ENCODE assay signal across 1 cellular context in the genomic region with DNA sequence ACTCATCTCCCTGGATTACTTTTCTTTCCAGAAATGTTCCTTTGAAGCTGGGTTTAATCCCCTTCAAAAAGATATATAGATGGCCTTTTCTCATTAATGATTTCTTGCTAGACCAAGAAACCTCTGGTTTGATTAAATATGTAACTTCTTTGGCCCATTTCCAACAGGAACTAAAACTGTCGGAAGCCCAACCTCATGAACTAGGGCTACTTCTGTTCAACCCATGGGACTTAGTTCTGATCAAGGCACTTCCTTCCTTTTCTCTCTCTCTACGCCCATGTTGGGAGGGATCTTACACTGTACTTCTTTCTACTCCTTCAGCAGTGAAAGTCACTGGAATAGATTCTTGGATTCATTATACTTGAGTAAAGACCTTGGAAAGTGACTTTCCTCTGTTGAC.
TF ChIP-seq lines count a peak whose summit lies in the region.

No MANE protein-coding gene starts in this region.

TF ChIP-seq in HepG2, 621 proteins besides CTCF, POLR2A, EP300 and RAD21 (continued from another document):
- TF ChIP-seq, protein P1, sequence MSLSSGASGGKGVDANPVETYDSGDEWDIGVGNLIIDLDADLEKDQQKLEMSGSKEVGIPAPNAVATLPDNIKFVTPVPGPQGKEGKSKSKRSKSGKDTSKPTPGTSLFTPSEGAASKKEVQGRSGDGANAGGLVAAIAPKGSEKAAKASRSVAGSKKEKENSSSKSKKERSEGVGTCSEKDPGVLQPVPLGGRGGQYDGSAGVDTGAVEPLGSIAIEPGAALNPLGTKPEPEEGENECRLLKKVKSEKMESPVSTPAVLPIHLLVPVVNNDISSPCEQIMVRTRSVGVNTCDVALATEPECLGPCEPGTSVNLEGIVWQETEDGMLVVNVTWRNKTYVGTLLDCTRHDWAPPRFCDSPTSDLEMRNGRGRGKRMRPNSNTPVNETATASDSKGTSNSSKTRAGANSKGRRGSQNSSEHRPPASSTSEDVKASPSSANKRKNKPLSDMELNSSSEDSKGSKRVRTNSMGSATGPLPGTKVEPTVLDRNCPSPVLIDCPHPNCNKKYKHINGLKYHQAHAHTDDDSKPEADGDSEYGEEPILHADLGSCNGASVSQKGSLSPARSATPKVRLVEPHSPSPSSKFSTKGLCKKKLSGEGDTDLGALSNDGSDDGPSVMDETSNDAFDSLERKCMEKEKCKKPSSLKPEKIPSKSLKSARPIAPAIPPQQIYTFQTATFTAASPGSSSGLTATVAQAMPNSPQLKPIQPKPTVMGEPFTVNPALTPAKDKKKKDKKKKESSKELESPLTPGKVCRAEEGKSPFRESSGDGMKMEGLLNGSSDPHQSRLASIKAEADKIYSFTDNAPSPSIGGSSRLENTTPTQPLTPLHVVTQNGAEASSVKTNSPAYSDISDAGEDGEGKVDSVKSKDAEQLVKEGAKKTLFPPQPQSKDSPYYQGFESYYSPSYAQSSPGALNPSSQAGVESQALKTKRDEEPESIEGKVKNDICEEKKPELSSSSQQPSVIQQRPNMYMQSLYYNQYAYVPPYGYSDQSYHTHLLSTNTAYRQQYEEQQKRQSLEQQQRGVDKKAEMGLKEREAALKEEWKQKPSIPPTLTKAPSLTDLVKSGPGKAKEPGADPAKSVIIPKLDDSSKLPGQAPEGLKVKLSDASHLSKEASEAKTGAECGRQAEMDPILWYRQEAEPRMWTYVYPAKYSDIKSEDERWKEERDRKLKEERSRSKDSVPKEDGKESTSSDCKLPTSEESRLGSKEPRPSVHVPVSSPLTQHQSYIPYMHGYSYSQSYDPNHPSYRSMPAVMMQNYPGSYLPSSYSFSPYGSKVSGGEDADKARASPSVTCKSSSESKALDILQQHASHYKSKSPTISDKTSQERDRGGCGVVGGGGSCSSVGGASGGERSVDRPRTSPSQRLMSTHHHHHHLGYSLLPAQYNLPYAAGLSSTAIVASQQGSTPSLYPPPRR (CRISPR knock-in tag; IDR thresholded peaks at IDR 0.05; ENCODE audit: borderline replicate concordance), result no peak
- TF ChIP-seq ZNF30 (CRISPR knock-in tag; IDR thresholded peaks at IDR 0.05) (no peak), ZNF331 (CRISPR knock-in tag; IDR thresholded peaks at IDR 0.05) (no peak), ZNF430 (CRISPR knock-in tag; IDR thresholded peaks at IDR 0.05) (no peak), ATAD3A (CRISPR knock-in tag; IDR thresholded peaks at IDR 0.05) (no peak), ONECUT2 (CRISPR knock-in tag; IDR thresholded peaks at IDR 0.05) (no peak), ZBTB2 (CRISPR knock-in tag; IDR thresholded peaks at IDR 0.05; ENCODE audit: low read depth) (no peak), POLR2AphosphoS5 (IDR thresholded peaks at IDR 0.05; ENCODE audit: low read depth, low read length) (no peak), ZSCAN21 (CRISPR knock-in tag; IDR thresholded peaks at IDR 0.05; ENCODE audit: borderline replicate concordance) (no peak), SPEN (CRISPR knock-in tag; IDR thresholded peaks at IDR 0.05; ENCODE audit: low read depth) (no peak), RXRA (CRISPR knock-in tag; IDR thresholded peaks at IDR 0.05) (no peak), MEIS2 (CRISPR knock-in tag; IDR thresholded peaks at IDR 0.05) (no peak)
